In the genomic region with DNA sequence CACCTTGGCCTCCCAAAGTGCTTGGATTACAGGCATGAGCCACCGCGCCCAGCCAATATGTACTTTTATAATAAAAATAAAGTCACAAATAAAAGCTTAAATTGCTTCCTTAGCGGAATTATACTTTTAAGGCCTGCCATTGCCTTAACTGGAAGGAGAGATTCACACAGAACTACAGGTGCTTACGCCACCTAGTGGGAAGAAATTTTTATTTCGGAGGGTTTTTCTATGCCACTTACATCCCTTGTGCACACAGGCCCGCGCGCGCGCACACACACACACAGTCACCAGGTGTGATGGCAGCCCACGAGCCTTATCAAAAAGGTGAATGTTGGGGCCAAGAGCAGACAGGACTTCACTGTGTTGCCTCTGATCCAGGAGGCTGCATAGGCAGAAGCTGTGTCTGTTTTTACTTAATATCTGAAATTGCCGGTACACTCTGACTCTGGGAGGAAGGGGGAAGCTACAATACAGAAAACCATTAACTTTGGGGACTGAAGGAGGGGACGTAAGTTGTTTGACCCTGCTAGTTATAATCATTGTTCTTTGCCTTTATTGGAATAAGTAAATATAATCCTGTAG, we compare ENCODE assay signal across 9 cellular contexts.
DNase-seq lines count a peak whose midpoint lies in the region; ATAC-seq, FAIRE-seq and TF ChIP-seq lines count a peak whose summit lies in the region.
"Had no signal": no experiment of that assay in that cellular context is flagged by ENCODE, and none has a peak within 500 bp of the region (broad histone marks: within the 10 kb centered on the region; RNA-seq: fewer than 3 reads in every experiment).

No MANE protein-coding gene starts in this region.

- ATAC-seq in GM21390 (IDR thresholded peaks at IDR 0.05; ENCODE audit: unreplicated experiment), result no peak

- no peaks in the 10 kb centered on the region for H4K20me1 ChIP-seq in keratinocyte (ENCODE audit: control insufficient read depth, extremely low read depth, insufficient read depth, low read length)

- in situ Hi-C loops in G401 (cut with HindIII; ENCODE audit: low sequenced_read_pairs), result no loop called here

- no peaks in the 10 kb centered on the region for H3K36me3 ChIP-seq in keratinocyte (ENCODE audit: control insufficient read depth in 2 of 2, extremely low read depth in 1 of 2, insufficient read depth in 2 of 2, low read length in 2 of 2)

- H3K4me2 ChIP-seq in keratinocyte (ENCODE audit: control insufficient read depth, extremely low read depth, insufficient read depth, low read depth, low read length), result no peak overlapping the region

- H3K9me1 ChIP-seq in keratinocyte (ENCODE audit: control insufficient read depth, extremely low read depth, insufficient read depth, low read length), result no peaks in the 10 kb centered on the region

- no peaks in the 10 kb centered on the region for H3K9me3 ChIP-seq in keratinocyte (ENCODE audit: control insufficient read depth, low read depth, low read length)

- H3K4me3 ChIP-seq in Jurkat, Clone E6-1 (ENCODE audit: low read length), result no peak overlapping the region
- H3K4me3 ChIP-seq in cardiac fibroblast (replicated peaks in 1 of 2; ENCODE audit: low read depth in 2 of 2, low read length in 2 of 2), result no peak overlapping the region
- no peak overlapping the region for H3K4me3 ChIP-seq in keratinocyte (ENCODE audit: control insufficient read depth in 2 of 3, extremely low read depth in 1 of 3, insufficient read depth in 2 of 3, low read depth in 1 of 3, low read length in 3 of 3)

- no peak overlapping the region for H3K9ac ChIP-seq in keratinocyte (ENCODE audit: control insufficient read depth, extremely low read depth, insufficient read depth, low read length)

- dilution Hi-C loops in keratinocyte (cut with MboI; ENCODE audit: extremely low pct_ligation_motif_present, low sequenced_read_pairs), result loop anchor here (25.0 kb wide), 1 partner anchor 385 kb away; no protein-coding TSS in a partner anchor

- H3K79me2 ChIP-seq in keratinocyte (ENCODE audit: control insufficient read depth, insufficient read depth, low read length), result no peaks in the 10 kb centered on the region

- H3K27ac ChIP-seq in keratinocyte (ENCODE audit: control insufficient read depth, insufficient read depth, low read length), result no peak overlapping the region

- peak; percentile 76 for DNase-seq in G401 (ENCODE audit: low spot score)
- peak; percentile 64 for DNase-seq in Jurkat, Clone E6-1 (ENCODE audit: low read depth, low spot score)
- DNase-seq in OCI-M1 (lab: John Stamatoyannopoulos, UW), result peak; percentile 83
- DNase-seq in cardiac fibroblast (ENCODE audit: low read depth in 2 of 2), result peak; percentile 77 to 80
- DNase-seq in keratinocyte (ENCODE audit: low read depth, low spot score), result peak; percentile 25
- peak; percentile 8 to 12 for DNase-seq in stimulated activated CD4-positive, alpha-beta T cell treated with anti-CD3 and anti-CD28 coated beads, Interleukin-2, amount 100 ng/mL, for 48 hours
- DNase-seq in activated CD4-positive, CD25-positive, alpha-beta regulatory T cell treated with anti-CD3 and anti-CD28 coated beads, Interleukin-2, amount 50 U/mL, for 72 hours, result no peak

- FAIRE-seq in keratinocyte (lab: Jason Lieb, UNC), result no peak
- FAIRE-seq: TTC549 had no signal

- no peak overlapping the region for H2AFZ ChIP-seq in keratinocyte (ENCODE audit: control insufficient read depth, low read length)

- H3K4me1 ChIP-seq in keratinocyte (ENCODE audit: control insufficient read depth, extremely low read depth, insufficient read depth, low read length), result peaks cover under 1% of the 10 kb centered on the region

- no peaks in the 10 kb centered on the region for H3K27me3 ChIP-seq in keratinocyte (ENCODE audit: control insufficient read depth, extremely low read depth, insufficient read depth, low read length)

- TF ChIP-seq CTCF in cardiac fibroblast (IDR thresholded peaks at IDR 0.05; ENCODE audit: low read depth, low read length) (peak; percentile 45), keratinocyte (optimal IDR thresholded peaks at IDR 0.05 in 1 of 3, IDR thresholded peaks at IDR 0.05 in 1 of 3, conservative IDR thresholded peaks at IDR 0.05 in 1 of 3; ENCODE audit: extremely low read depth in 1 of 3, insufficient read depth in 2 of 3, low read length in 3 of 3) (peak; percentile 36 to 52 (median 45))
